ENCODE assay signal across 23 cellular contexts in genomic region chr15:98893407-98893806, GRCh38.
DNase-seq lines count a peak whose midpoint lies in the region; ATAC-seq, FAIRE-seq and TF ChIP-seq lines count a peak whose summit lies in the region.
"Had no signal": no experiment of that assay in that cellular context is flagged by ENCODE, and none has a peak within 500 bp of the region (broad histone marks: within the 10 kb centered on the region; RNA-seq: fewer than 3 reads in every experiment).

No MANE protein-coding gene starts in this region.

- H3K4me3 Mint-ChIP-seq in osteocyte (ENCODE audit: unreplicated experiment) = no peak overlapping the region
- no peak overlapping the region for H3K4me3 Mint-ChIP-seq in effector memory CD8-positive, alpha-beta T cell
- H3K4me3 Mint-ChIP-seq: CD8-positive, alpha-beta T cell had no signal

- H3K4me1 ChIP-seq in A549 (peaks cover 94% of the 10 kb centered on the region), Panc1 (ENCODE audit: control insufficient read depth, insufficient read depth, low read length) (peaks cover 62% of the 10 kb centered on the region), testis (no peaks in the 10 kb centered on the region)
- H3K4me1 ChIP-seq: BLaER1 had no signal

- H3K4me3 ChIP-seq in A549 (no peak overlapping the region), Panc1 (ENCODE audit: low read depth in 2 of 2, low read length in 2 of 2) (no peak overlapping the region), testis (no peak overlapping the region)
- H3K4me3 ChIP-seq: BLaER1, GM23248, K562, Peyer's patch had no signal

- in situ Hi-C loops in Panc1 (cut with HindIII; ENCODE audit: low pct_unique_long_range_greater_than_20kb, low sequenced_read_pairs) = no loop called here

- peak overlapping the region; percentile 3; the same call in 1 of the 3 replicates for H3K4me2 ChIP-seq in A549
- H3K4me2 ChIP-seq: BLaER1 had no signal

- TF ChIP-seq EP300 in A549 (IDR thresholded peaks at IDR 0.05) = no peak

- CTCF ChIA-PET in A549 (lab: Yijun Ruan, JAX) = interaction anchor here (0.8 to 7.2 kb wide), 12 partner anchors 11 to 374 kb away, joined by 3 to 79 read pairs (median 4); no protein-coding TSS in a partner anchor
- CTCF ChIA-PET in Panc1 (lab: Charles Lee) = interaction anchor here (1.6 kb wide), 1 partner anchor 11 kb away, joined by 3 read pairs; no protein-coding TSS in a partner anchor
- CTCF ChIA-PET in GM10248 (lab: Yijun Ruan, JAX) = interaction anchor here (1.3 kb wide), 2 partner anchors 10 to 12 kb away, joined by 4 to 12 read pairs; no protein-coding TSS in a partner anchor

- FAIRE-seq in A549 (lab: Jason Lieb, UNC) = no peak
- FAIRE-seq: D721Med, GM12891, GM18507, K562 had no signal

- peaks cover 17% of the 10 kb centered on the region for H3K36me3 Mint-ChIP-seq in osteocyte (ENCODE audit: unreplicated experiment)
- H3K36me3 Mint-ChIP-seq in effector memory CD8-positive, alpha-beta T cell (ENCODE audit: insufficient read depth) = peaks cover 4% of the 10 kb centered on the region

- H3K27me3 Mint-ChIP-seq in osteocyte (ENCODE audit: unreplicated experiment) = no peaks in the 10 kb centered on the region
- H3K27me3 Mint-ChIP-seq in effector memory CD8-positive, alpha-beta T cell = no peaks in the 10 kb centered on the region

- H3K9me3 ChIP-seq in A549 = no peaks in the 10 kb centered on the region
- H3K9me3 ChIP-seq in Panc1 (ENCODE audit: control insufficient read depth, insufficient read depth, low read depth, low read length) = no peaks in the 10 kb centered on the region
- H3K9me3 ChIP-seq in testis = no peaks in the 10 kb centered on the region
- H3K9me3 ChIP-seq: Peyer's patch had no signal

- peak in 1 of 2 experiments; percentile 62 for DNase-seq in A549 (ENCODE audit: low read depth in 1 of 2, low spot score in 1 of 2)
- DNase-seq in Panc1 (ENCODE audit: low read depth, low spot score) = no peak
- DNase-seq in epithelial cell of prostate (ENCODE audit: low read depth, low spot score) = no peak
- no peak for DNase-seq in osteocyte (ENCODE audit: extremely low spot score, unreplicated experiment)
- no peak for DNase-seq in testis
- no peak for DNase-seq in effector memory CD8-positive, alpha-beta T cell
- DNase-seq in GM10248 (ENCODE audit: extremely low spot score) = no peak
- no peak for DNase-seq in stimulated activated naive CD4-positive, alpha-beta T cell treated with Interleukin-2 at 50 U/mL for 16 hours (lab: John Stamatoyannopoulos, UW)
- DNase-seq: 8988T; CD8-positive, alpha-beta T cell; DND-41; GDM1; GM23248; HCEC 1CT; NCI-H1436; NCI-H2029; Peyer's patch; SHP77 had no signal

- no peak for TF ChIP-seq CTCF in A549 (IDR thresholded peaks at IDR 0.05)
- no peak for TF ChIP-seq CTCF in Panc1 (IDR thresholded peaks at IDR 0.05)
- no peak for TF ChIP-seq CTCF in osteocyte (IDR thresholded peaks at IDR 0.05)
- no peak for TF ChIP-seq CTCF in testis (IDR thresholded peaks at IDR 0.05)
- TF ChIP-seq CTCF in GM10248 (IDR thresholded peaks at IDR 0.05; ENCODE audit: control extremely low read depth, extremely low read depth, low read depth, missing control alignments) = no peak

- no peaks in the 10 kb centered on the region for H3K9me3 Mint-ChIP-seq in osteocyte (ENCODE audit: unreplicated experiment)
- no peaks in the 10 kb centered on the region for H3K9me3 Mint-ChIP-seq in effector memory CD8-positive, alpha-beta T cell
- H3K9me3 Mint-ChIP-seq: CD8-positive, alpha-beta T cell had no signal

- BruUV-seq in Panc1 (replicated peaks; lab: Mats Ljungman, UMichigan) = no TSS peak

- peaks cover 85% of the 10 kb centered on the region for H3K4me1 Mint-ChIP-seq in osteocyte (ENCODE audit: unreplicated experiment)
- H3K4me1 Mint-ChIP-seq in effector memory CD8-positive, alpha-beta T cell (ENCODE audit: low read depth in 2 of 2) = peaks cover 0 to 2% of the 10 kb centered on the region in 2 donors

- peak overlapping the region; percentile 61 for H3K27ac Mint-ChIP-seq in osteocyte (ENCODE audit: unreplicated experiment)
- H3K27ac Mint-ChIP-seq in effector memory CD8-positive, alpha-beta T cell = no peak overlapping the region
- H3K27ac Mint-ChIP-seq: CD8-positive, alpha-beta T cell had no signal

- TF ChIP-seq RAD21 in A549 (conservative IDR thresholded peaks at IDR 0.05 in 1 of 2, IDR thresholded peaks at IDR 0.05 in 1 of 2) = no peak

- H3K36me3 ChIP-seq in Panc1 (ENCODE audit: control insufficient read depth, insufficient read depth, low read length) (no peaks in the 10 kb centered on the region), testis (ENCODE audit: low read depth, missing control alignments) (no peaks in the 10 kb centered on the region)
- H3K36me3 ChIP-seq: Peyer's patch had no signal

- peak overlapping the region; percentile 95 to 97 for H3K27ac ChIP-seq in A549
- H3K27ac ChIP-seq in Panc1 (ENCODE audit: low read length) = peak overlapping the region; percentile 96
- peak overlapping the region; percentile 94 for H3K27ac ChIP-seq in epithelial cell of prostate
- H3K27ac ChIP-seq in testis = no peak overlapping the region
- H3K27ac ChIP-seq: BLaER1, Peyer's patch had no signal

- POLR2A ChIA-PET in A549 (lab: Yijun Ruan, JAX) (interaction anchor here (0.9 kb wide), 1 partner anchor 19 kb away, joined by 4 read pairs; no protein-coding TSS in a partner anchor), Panc1 (lab: Charles Lee) (no interaction called here), GM10248 (lab: Yijun Ruan, JAX) (no interaction called here)

- intact Hi-C loops in Panc1 (cut with micrococcal nuclease; ENCODE audit: unreplicated experiment) = no loop called here
- intact Hi-C loops in testis (cut with DNase I; ENCODE audit: low total_unique reads) = no loop called here

- TF ChIP-seq POLR2A in A549 (IDR thresholded peaks at IDR 0.05; ENCODE audit: low read length) (no peak), testis (IDR thresholded peaks at IDR 0.05) (no peak)

- H3K27me3 ChIP-seq in Panc1 (ENCODE audit: control insufficient read depth, insufficient read depth, low read length) = no peaks in the 10 kb centered on the region
- H3K27me3 ChIP-seq in testis = no peaks in the 10 kb centered on the region
- H3K27me3 ChIP-seq: BLaER1, Peyer's patch had no signal

- 61% methylated on average over 6 of the region's 6 CpGs for WGBS in A549 (ENCODE audit: missing lambda C conversion rate)
- WGBS in testis, 2 donors = 66 to 67% methylated on average over 6 of the region's 6 CpGs

- ATAC-seq in A549 (no peak), Panc1 (no peak)
- ATAC-seq in effector memory CD8-positive, alpha-beta T cell (replicated peaks) = no peak
- ATAC-seq: CD8-positive, alpha-beta T cell; K562 had no signal

TF ChIP-seq in A549, 52 proteins besides CTCF, POLR2A, EP300 and RAD21:
- TF ChIP-seq HOXB5 (CRISPR knock-in tag; IDR thresholded peaks at IDR 0.05) = no peak; the same call in 1 of the 2 replicates
- TF ChIP-seq HOXB13 (CRISPR knock-in tag; IDR thresholded peaks at IDR 0.05; ENCODE audit: low read depth) = peak; percentile 31; the same call in 1 of the 2 replicates

Comparison
In these comparisons a context has a peak if more than half of its experiments do, and no peak if none do; other contexts are left out.
1. H3K27ac ChIP-seq: peak in A549 (2 of 2), Panc1 (single experiment) and epithelial cell of prostate (single experiment); none in testis (0 of 2).